In genomic region chrX:15675490-15675921, GRCh38 we compare ENCODE assay signal across 1 cellular context.
TF ChIP-seq lines count a peak whose summit lies in the region.

No MANE protein-coding gene starts in this region.

TF ChIP-seq in H1, 55 proteins besides CTCF, POLR2A, EP300 and RAD21 (continued from another document):
- no peak for TF ChIP-seq ATF2 (IDR thresholded peaks at IDR 0.05; ENCODE audit: low read length)
- peak; percentile 47 for TF ChIP-seq KDM4A (IDR thresholded peaks at IDR 0.05; ENCODE audit: low read depth, low read length, severe bottlenecking)
- TF ChIP-seq CEBPB (IDR thresholded peaks at IDR 0.05; ENCODE audit: low read depth, low read length), result no peak
- peak; percentile 36 for TF ChIP-seq RBBP5 (IDR thresholded peaks at IDR 0.05; ENCODE audit: borderline replicate concordance, low read depth, low read length)
- TF ChIP-seq RFX5 (IDR thresholded peaks at IDR 0.05; ENCODE audit: borderline replicate concordance, low read depth, low read length), result no peak
- TF ChIP-seq E2F6 (IDR thresholded peaks at IDR 0.05), result peak; percentile 45; the same call in 1 of the 2 replicates
- peak; percentile 92 for TF ChIP-seq YY1 (IDR thresholded peaks at IDR 0.05; ENCODE audit: low read depth, low read length)
- TF ChIP-seq RNF2 (IDR thresholded peaks at IDR 0.05; ENCODE audit: borderline replicate concordance, low read depth, low read length, missing control alignments, poor library complexity, severe bottlenecking), result no peak
- no peak for TF ChIP-seq ZNF274 (IDR thresholded peaks at IDR 0.05; ENCODE audit: borderline replicate concordance, extremely low read depth, low read length)
- peak; percentile 81 for TF ChIP-seq CREB1 (IDR thresholded peaks at IDR 0.05)
- no peak for TF ChIP-seq GABPA (IDR thresholded peaks at IDR 0.05; ENCODE audit: borderline replicate concordance, insufficient read depth, low read length)
- 0 out of 4 replicates have a peak, but pooled peaks have one; percentile 36 to 71 for TF ChIP-seq SIN3A (conservative IDR thresholded peaks at IDR 0.05 in 1 of 2, IDR thresholded peaks at IDR 0.05 in 1 of 2; ENCODE audit: low read depth in 1 of 2, low read length in 2 of 2)
- no peak for TF ChIP-seq CTBP2 (IDR thresholded peaks at IDR 0.05; ENCODE audit: borderline replicate concordance, insufficient read depth, insufficient read length, low read length)
- peak; percentile 57; the same call in 1 of the 2 replicates for TF ChIP-seq TAF1 (IDR thresholded peaks at IDR 0.05; ENCODE audit: low read depth, low read length)
- no peak for TF ChIP-seq SUZ12 (IDR thresholded peaks at IDR 0.05; ENCODE audit: low read length)
- 0 out of 2 replicates have a peak, but pooled peaks have one; percentile 8 for TF ChIP-seq POLR2AphosphoS5 (IDR thresholded peaks at IDR 0.05; ENCODE audit: low read depth, low read length)
- peak; percentile 42; the same call in 1 of the 2 replicates for TF ChIP-seq SP1 (IDR thresholded peaks at IDR 0.05; ENCODE audit: low read depth, low read length)
TF ChIP-seq in H1: peak in this region for 10.
